10 cellular contexts compared by ENCODE assay signal in the genomic region with DNA sequence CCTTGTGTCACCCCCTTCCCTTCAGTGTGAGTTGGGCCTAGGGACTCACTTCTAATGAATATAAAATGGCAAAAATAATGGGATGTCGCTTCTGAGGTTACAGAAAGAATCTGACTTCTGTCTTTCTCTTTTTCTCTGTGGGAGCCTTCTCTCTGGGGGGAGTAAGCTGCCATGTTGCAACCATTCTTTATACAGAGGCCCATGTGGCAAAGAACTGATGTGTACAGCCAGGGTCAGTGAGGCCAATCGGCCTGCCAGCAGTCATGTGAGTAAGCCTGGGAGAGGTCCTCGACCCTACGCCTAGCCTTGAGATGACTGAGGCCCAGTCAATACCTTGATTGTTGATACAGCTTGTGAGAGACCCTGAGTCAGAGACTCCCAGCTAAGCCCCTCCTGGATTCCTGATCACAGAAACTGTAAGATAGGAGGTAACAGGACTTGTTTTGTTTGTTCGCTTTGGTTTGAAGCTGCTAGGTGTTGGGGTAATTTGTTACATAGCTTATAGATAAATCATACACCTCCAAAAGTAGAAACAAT. TPM values are rescaled to one million over a fixed set of nuclear protein-coding genes. Genes with fewer than 3 reads are reported as not detected.
DNase-seq lines count a peak whose midpoint lies in the region; ATAC-seq and TF ChIP-seq lines count a peak whose summit lies in the region.
"Had no signal": no experiment of that assay in that cellular context is flagged by ENCODE, and none has a peak within 500 bp of the region (broad histone marks: within the 10 kb centered on the region; RNA-seq: fewer than 3 reads in every experiment).

No MANE protein-coding gene starts in this region.

- no peaks in the 10 kb centered on the region for H3K36me3 Mint-ChIP-seq in activated CD4-positive, alpha-beta T cell treated with anti-CD3 and anti-CD28 coated beads, Interleukin-2, amount 10 ng/mL, durations not matched to agents 7 days and 5 days (ENCODE audit: low read depth)
- H3K36me3 Mint-ChIP-seq in activated T-helper 17 cell treated with anti-CD3 and anti-CD28 coated beads, Interleukin-2, amount 50 U/mL, for 72 hours (ENCODE audit: low read depth) = peaks cover 6% of the 10 kb centered on the region

- TF ChIP-seq CTCF in stomach (IDR thresholded peaks at IDR 0.05) = no peak

- CTCF ChIA-PET in activated CD4-positive, alpha-beta T cell treated with anti-CD3 and anti-CD28 coated beads, Interleukin-2, amount 10 ng/mL, durations not matched to agents 7 days and 5 days (lab: Charles Lee) = no interaction called here

- 45 to 61% (median 50%) methylated on average over 5 of the region's 5 CpGs for WGBS in stomach, 5 donors

- H3K4me1 ChIP-seq in iPS-15b (ENCODE audit: control insufficient read depth, insufficient read depth, low read length) = peaks cover 24% of the 10 kb centered on the region
- H3K4me1 ChIP-seq in stomach = peaks cover 9 to 43% (median 18%) of the 10 kb centered on the region in 4 donors

- H3K27me3 ChIP-seq in iPS-15b (ENCODE audit: control insufficient read depth, insufficient read depth, low read length) (peaks cover 3% of the 10 kb centered on the region), stomach (no peaks in the 10 kb centered on the region)

- H3K4me1 Mint-ChIP-seq in activated CD4-positive, alpha-beta T cell treated with anti-CD3 and anti-CD28 coated beads, Interleukin-2, amount 10 ng/mL, durations not matched to agents 7 days and 5 days = peaks cover 26% of the 10 kb centered on the region
- H3K4me1 Mint-ChIP-seq in activated T-helper 17 cell treated with anti-CD3 and anti-CD28 coated beads, Interleukin-2, amount 50 U/mL, for 72 hours = peaks cover 14% of the 10 kb centered on the region

- no peak overlapping the region for H3K9ac ChIP-seq in iPS-15b (ENCODE audit: low read depth, low read length)

- peak overlapping the region; percentile 16 to 97 (median 90) for H3K27ac ChIP-seq in stomach

- no peak for DNase-seq in activated CD4-positive, alpha-beta T cell treated with anti-CD3 and anti-CD28 coated beads, Interleukin-2, amount 10 ng/mL, durations not matched to agents 7 days and 5 days
- no peak for DNase-seq in activated CD4-positive, alpha-beta T cell treated with anti-CD3 and anti-CD28 coated beads for 48 hours
- DNase-seq in stomach (no peak), NCI-H2196 treated with DMSO at 0.1 percent for 48 hours (lab: John Stamatoyannopoulos, UW; ENCODE audit: unreplicated experiment) (no peak), erythroblast (lab: John Stamatoyannopoulos, UW) (no peak)
- DNase-seq: AML-193 had no signal

- intact Hi-C loops in stomach (cut with DNase I; ENCODE audit: low total_unique reads) = loop anchor here (10.0 kb wide), 1 partner anchor 55 kb away; no protein-coding TSS in a partner anchor

- H3K9me3 ChIP-seq in iPS-15b (ENCODE audit: control insufficient read depth, insufficient read depth, low read length) = no peaks in the 10 kb centered on the region
- no peaks in the 10 kb centered on the region for H3K9me3 ChIP-seq in stomach

- peak overlapping the region; percentile 25 for H3K27ac Mint-ChIP-seq in activated CD4-positive, alpha-beta T cell treated with anti-CD3 and anti-CD28 coated beads, Interleukin-2, amount 10 ng/mL, durations not matched to agents 7 days and 5 days
- H3K27ac Mint-ChIP-seq in activated T-helper 17 cell treated with anti-CD3 and anti-CD28 coated beads, Interleukin-2, amount 50 U/mL, for 72 hours = peak overlapping the region; percentile 84

- no peaks in the 10 kb centered on the region for H3K27me3 Mint-ChIP-seq in activated CD4-positive, alpha-beta T cell treated with anti-CD3 and anti-CD28 coated beads, Interleukin-2, amount 10 ng/mL, durations not matched to agents 7 days and 5 days
- H3K27me3 Mint-ChIP-seq in activated T-helper 17 cell treated with anti-CD3 and anti-CD28 coated beads, Interleukin-2, amount 50 U/mL, for 72 hours = no peaks in the 10 kb centered on the region

- TF ChIP-seq EP300 in stomach (IDR thresholded peaks at IDR 0.05) = no peak

- ATAC-seq in activated T-helper 17 cell treated with anti-CD3 and anti-CD28 coated beads, Interleukin-2, amount 50 U/mL, for 72 hours (replicated peaks) = no peak
- no peak for ATAC-seq in GM21360 (IDR thresholded peaks at IDR 0.05; ENCODE audit: unreplicated experiment)

- TF ChIP-seq POLR2A in stomach (IDR thresholded peaks at IDR 0.05) = no peak
- no peak for TF ChIP-seq POLR2A in erythroblast (IDR thresholded peaks at IDR 0.05; ENCODE audit: low read length)

- POLR2A ChIA-PET in activated CD4-positive, alpha-beta T cell treated with anti-CD3 and anti-CD28 coated beads, Interleukin-2, amount 10 ng/mL, durations not matched to agents 7 days and 5 days (lab: Charles Lee) = interaction anchor here (0.6 kb wide), 1 partner anchor 438 kb away, joined by 3 read pairs; no protein-coding TSS in a partner anchor

- H3K36me3 ChIP-seq in iPS-15b (ENCODE audit: control insufficient read depth, insufficient read depth, low read length) (no peaks in the 10 kb centered on the region), stomach (no peaks in the 10 kb centered on the region)

- peak overlapping the region; percentile 93 for H3K4me3 ChIP-seq in iPS-15b (ENCODE audit: low read depth, low read length)
- H3K4me3 ChIP-seq in stomach = peak overlapping the region in 3 of 4 donors; percentile 0 to 75 (median 67)

- H3K4me3 Mint-ChIP-seq in activated CD4-positive, alpha-beta T cell treated with anti-CD3 and anti-CD28 coated beads, Interleukin-2, amount 10 ng/mL, durations not matched to agents 7 days and 5 days = peak overlapping the region; percentile 92
- H3K4me3 Mint-ChIP-seq in activated T-helper 17 cell treated with anti-CD3 and anti-CD28 coated beads, Interleukin-2, amount 50 U/mL, for 72 hours = peak overlapping the region; percentile 93

- no peaks in the 10 kb centered on the region for H3K9me3 Mint-ChIP-seq in activated CD4-positive, alpha-beta T cell treated with anti-CD3 and anti-CD28 coated beads, Interleukin-2, amount 10 ng/mL, durations not matched to agents 7 days and 5 days
- H3K9me3 Mint-ChIP-seq in activated T-helper 17 cell treated with anti-CD3 and anti-CD28 coated beads, Interleukin-2, amount 50 U/mL, for 72 hours = no peaks in the 10 kb centered on the region

RNA-seq across cellular contexts. Expression of gene TCAF1, which starts 1.7 kb away (rescaled TPM):
- 10 to 100 TPM; 14.6 to 15.5 TPM for total RNA-seq in activated CD4-positive, alpha-beta T cell treated with anti-CD3 and anti-CD28 coated beads, Interleukin-2, amount 10 ng/mL, durations not matched to agents 7 days and 5 days
- total RNA-seq in activated T-helper 17 cell treated with anti-CD3 and anti-CD28 coated beads, Interleukin-2, amount 50 U/mL, for 72 hours = 10 to 100 TPM; 19.2 to 48.0 TPM
- total RNA-seq in stomach = 10 to 100 TPM; 13.4 to 94.6 (median 30.3) TPM
- polyA plus RNA-seq in stomach = 10 to 100 TPM in 2 of 3 donors, 1 to 10 TPM in 1; 9.7 to 23.7 (median 22.2) TPM

RNA-seq across cellular contexts. Expression of gene OR2F2, which starts 34.7 kb away (rescaled TPM):
- not detected for total RNA-seq in activated CD4-positive, alpha-beta T cell treated with anti-CD3 and anti-CD28 coated beads, Interleukin-2, amount 10 ng/mL, durations not matched to agents 7 days and 5 days
- not detected for total RNA-seq in activated T-helper 17 cell treated with anti-CD3 and anti-CD28 coated beads, Interleukin-2, amount 50 U/mL, for 72 hours
- total RNA-seq in stomach = not detected
- not detected for polyA plus RNA-seq in stomach
- polyA plus RNA-seq: adipose tissue had no signal

RNA-seq across cellular contexts. Expression of gene OR2F1, which starts 54.3 kb away (rescaled TPM):
- not detected for total RNA-seq in activated CD4-positive, alpha-beta T cell treated with anti-CD3 and anti-CD28 coated beads, Interleukin-2, amount 10 ng/mL, durations not matched to agents 7 days and 5 days
- not detected for total RNA-seq in activated T-helper 17 cell treated with anti-CD3 and anti-CD28 coated beads, Interleukin-2, amount 50 U/mL, for 72 hours
- under 1 TPM in 1 of 5 donors, not detected in 4; 0.18 TPM for total RNA-seq in stomach
- polyA plus RNA-seq in stomach = not detected
- polyA plus RNA-seq: adipose tissue had no signal
